27 cellular contexts compared by ENCODE assay signal in genomic region chr3:40358454-40358853, GRCh38.
"Had no signal": no experiment of that assay in that cellular context is flagged by ENCODE, and none has a peak within 500 bp of the region (broad histone marks: within the 10 kb centered on the region; RNA-seq: fewer than 3 reads in every experiment).

No MANE protein-coding gene starts in this region.

- DNase-seq: stimulated activated CD4-positive, alpha-beta T cell treated with anti-CD3 and anti-CD28 coated beads, Interleukin-2, amount 100 ng/mL, for 24 hours; stimulated activated CD4-positive, alpha-beta T cell treated with anti-CD3 and anti-CD28 coated beads, Interleukin-2, amount 100 ng/mL, for 48 hours; stimulated activated CD4-positive, alpha-beta T cell treated with anti-CD3 and anti-CD28 coated beads, Interleukin-4, amount 100 ng/mL, for 1 hour; stimulated activated CD4-positive, alpha-beta T cell treated with anti-CD3 and anti-CD28 coated beads, Interleukin-4, amount 100 ng/mL, for 24 hours; stimulated activated CD4-positive, alpha-beta T cell treated with anti-CD3 and anti-CD28 coated beads, Interleukin-4, amount 100 ng/mL, for 4 hours; stimulated activated CD8-positive, alpha-beta memory T cell treated with anti-CD3 and anti-CD28 coated beads, Interleukin-4, amount 100 ng/mL, for 48 hours; stimulated activated naive B cell treated with anti-CD40 and anti-IgM and Interleukin-4, amounts not matched to agents 10 μg/mL and 1 μg/mL and 100 μg/mL, for 72 hours; stimulated activated naive CD4-positive, alpha-beta T cell; stimulated activated naive CD4-positive, alpha-beta T cell treated with Interleukin-2 at 50 U/mL for 16 hours; stimulated activated naive CD8-positive, alpha-beta T cell treated with anti-CD3 and anti-CD28 coated beads, Interleukin-15, amount 100 ng/mL, for 72 hours; stimulated activated naive CD8-positive, alpha-beta T cell treated with anti-CD3 and anti-CD28 coated beads, Interleukin-15, Interleukin-2, amounts not matched to agents 100 U/mL and 50 U/mL, for 24 hours; stomach; substantia nigra; thyroid gland; tibial artery; transverse colon; trophoblast cell; upper lobe of left lung; upper lobe of right lung; uterus had no signal

- H3K27me3 ChIP-seq: stomach, suprapubic skin, thyroid gland, tibial artery, tibial nerve, transverse colon, upper lobe of left lung, uterus, vagina had no signal

- H3K4me3 Mint-ChIP-seq: stimulated activated memory B cell treated with anti-CD40 and anti-IgM and Interleukin-4, amounts not matched to agents 10 μg/mL and 1 μg/mL and 100 μg/mL, for 72 hours; stimulated activated naive B cell treated with anti-CD40 and anti-IgM and Interleukin-4, amounts not matched to agents 10 μg/mL and 1 μg/mL and 100 μg/mL, for 72 hours; stimulated activated naive CD8-positive, alpha-beta T cell treated with anti-CD3 and anti-CD28 coated beads, Interleukin-15, amount 100 ng/mL, for 72 hours; stimulated activated naive CD8-positive, alpha-beta T cell treated with anti-CD3 and anti-CD28 coated beads, Interleukin-15, Interleukin-2, amounts not matched to agents 100 ng/mL and 50 ng/mL, for 24 hours; type B pancreatic cell had no signal

- H3K4me1 ChIP-seq: stomach, suprapubic skin, thyroid gland, tibial artery, tibial nerve, transverse colon, upper lobe of left lung, upper lobe of right lung, uterus, vagina had no signal

- H3K4me1 Mint-ChIP-seq: stimulated activated memory B cell treated with anti-CD40 and anti-IgM and Interleukin-4, amounts not matched to agents 10 μg/mL and 1 μg/mL and 100 μg/mL, for 72 hours; stimulated activated naive B cell treated with anti-CD40 and anti-IgM and Interleukin-4, amounts not matched to agents 10 μg/mL and 1 μg/mL and 100 μg/mL, for 72 hours; stimulated activated naive CD8-positive, alpha-beta T cell treated with anti-CD3 and anti-CD28 coated beads, Interleukin-15, amount 100 ng/mL, for 72 hours had no signal

- ATAC-seq: stimulated activated memory B cell treated with anti-CD40 and anti-IgM and Interleukin-4, amounts not matched to agents 10 μg/mL and 1 μg/mL and 100 μg/mL, for 72 hours; stimulated activated naive B cell treated with anti-CD40 and anti-IgM and Interleukin-4, amounts not matched to agents 10 μg/mL and 1 μg/mL and 100 μg/mL, for 72 hours; stimulated activated naive CD8-positive, alpha-beta T cell treated with anti-CD3 and anti-CD28 coated beads, Interleukin-15, amount 100 ng/mL, for 72 hours; stimulated activated naive CD8-positive, alpha-beta T cell treated with anti-CD3 and anti-CD28 coated beads, Interleukin-15, Interleukin-2, amounts not matched to agents 100 U/mL and 50 U/mL, for 24 hours; upper lobe of right lung had no signal

- H3K36me3 Mint-ChIP-seq: type B pancreatic cell had no signal

- H3K9me3 ChIP-seq: stomach, suprapubic skin, thoracic aorta, thyroid gland, tibial artery, tibial nerve, transverse colon, upper lobe of left lung, upper lobe of right lung, uterus, vagina had no signal

- H3K27ac Mint-ChIP-seq: stimulated activated memory B cell treated with anti-CD40 and anti-IgM and Interleukin-4, amounts not matched to agents 10 μg/mL and 1 μg/mL and 100 μg/mL, for 72 hours; stimulated activated naive B cell treated with anti-CD40 and anti-IgM and Interleukin-4, amounts not matched to agents 10 μg/mL and 1 μg/mL and 100 μg/mL, for 72 hours; stimulated activated naive CD8-positive, alpha-beta T cell treated with anti-CD3 and anti-CD28 coated beads, Interleukin-15, amount 100 ng/mL, for 72 hours; stimulated activated naive CD8-positive, alpha-beta T cell treated with anti-CD3 and anti-CD28 coated beads, Interleukin-15, Interleukin-2, amounts not matched to agents 100 ng/mL and 50 ng/mL, for 24 hours; type B pancreatic cell had no signal

- H3K4me3 ChIP-seq: stomach, suprapubic skin, thoracic aorta, thyroid gland, tibial artery, tibial nerve, transverse colon, upper lobe of left lung, upper lobe of right lung, uterus, vagina had no signal

- H3K9me3 Mint-ChIP-seq: stimulated activated memory B cell treated with anti-CD40 and anti-IgM and Interleukin-4, amounts not matched to agents 10 μg/mL and 1 μg/mL and 100 μg/mL, for 72 hours; stimulated activated naive B cell treated with anti-CD40 and anti-IgM and Interleukin-4, amounts not matched to agents 10 μg/mL and 1 μg/mL and 100 μg/mL, for 72 hours; stimulated activated naive CD8-positive, alpha-beta T cell treated with anti-CD3 and anti-CD28 coated beads, Interleukin-15, amount 100 ng/mL, for 72 hours; stimulated activated naive CD8-positive, alpha-beta T cell treated with anti-CD3 and anti-CD28 coated beads, Interleukin-15, Interleukin-2, amounts not matched to agents 100 ng/mL and 50 ng/mL, for 24 hours; type B pancreatic cell had no signal

- H3K36me3 ChIP-seq: stomach, suprapubic skin, thoracic aorta, thyroid gland, tibial artery, tibial nerve, transverse colon, upper lobe of left lung, upper lobe of right lung, uterus, vagina had no signal

- H3K27ac ChIP-seq: stomach, suprapubic skin, thoracic aorta, thyroid gland, tibial artery, tibial nerve, transverse colon, upper lobe of left lung, upper lobe of right lung, uterus, vagina had no signal
